21 cellular contexts compared by ENCODE assay signal in the genomic region with DNA sequence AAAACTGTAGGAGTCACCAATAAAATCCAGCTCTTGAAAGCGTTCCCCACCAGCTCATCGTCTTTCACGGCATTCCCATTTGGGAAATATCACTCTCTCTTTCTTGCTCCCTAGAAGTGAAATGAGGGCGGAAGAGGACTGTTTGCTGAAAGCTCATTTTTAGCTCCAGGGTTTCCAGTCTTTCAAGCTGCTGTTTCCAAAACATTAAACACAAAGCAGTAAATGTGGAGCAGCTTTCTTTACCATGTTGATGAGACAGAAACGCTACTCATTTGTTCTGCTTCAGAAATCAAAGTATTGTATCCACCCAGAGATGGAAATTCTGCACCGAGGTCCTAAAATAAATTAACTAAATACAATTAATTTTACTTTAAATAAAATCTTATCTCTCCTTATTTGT.
"Had no signal": no experiment of that assay in that cellular context is flagged by ENCODE, and none has a peak within 500 bp of the region (broad histone marks: within the 10 kb centered on the region; RNA-seq: fewer than 3 reads in every experiment).

No MANE protein-coding gene starts in this region.

- H3K27ac Mint-ChIP-seq: activated naive CD4-positive, alpha-beta T cell treated with anti-CD3 and anti-CD28 coated beads, Interleukin-2, amount 50 U/mL, for 72 hours; activated T-cell treated with anti-CD3 and anti-CD28 coated beads, Interleukin-2, amount 50 U/mL, for 72 hours; T-helper 2 cell treated with Interferon-gamma antibody and Interleukin-4, amounts not matched to agents 5 μg/mL and 100 μg/mL, for 36 hours had no signal

- H3K36me3 Mint-ChIP-seq: activated naive CD4-positive, alpha-beta T cell treated with anti-CD3 and anti-CD28 coated beads, Interleukin-2, amount 50 U/mL, for 72 hours had no signal

- H3K4me3 ChIP-seq: colonic mucosa, heart left ventricle, mucosa of descending colon, ovary, prostate gland, spleen, tibial nerve had no signal

- H3K4me1 ChIP-seq: colonic mucosa, prostate gland, tibial nerve had no signal

- H3K9me3 ChIP-seq: colonic mucosa, mucosa of descending colon, ovary, prostate gland had no signal

- H3K36me3 ChIP-seq: colonic mucosa, heart left ventricle, ovary, prostate gland, spleen, tibial nerve had no signal

- DNase-seq: activated CD4-positive, alpha-beta T cell treated with anti-CD3 and anti-CD28 coated beads for 4 hours; activated CD4-positive, alpha-beta T cell treated with anti-CD3 and anti-CD28 coated beads, Interleukin-2, amount 50 U/mL, for 4 hours; activated CD4-positive, CD25-positive, alpha-beta regulatory T cell; activated naive CD4-positive, alpha-beta T cell; activated T-cell treated with anti-CD3 and anti-CD28 coated beads for 4 hours; activated T-cell treated with anti-CD3 and anti-CD28 coated beads, Interleukin-2, amount 50 U/mL, for 72 hours; cerebellar nuclear complex; colonic mucosa; effector memory CD4-positive, alpha-beta T cell; erythroblast; heart left ventricle; left ventricle myocardium superior; mucosa of descending colon; ovary; spleen; stimulated activated naive CD4-positive, alpha-beta T cell; T-helper 1 cell had no signal

- ATAC-seq: activated naive CD4-positive, alpha-beta T cell treated with anti-CD3 and anti-CD28 coated beads, Interleukin-2, amount 50 U/mL, for 72 hours; activated T-cell treated with anti-CD3 and anti-CD28 coated beads, Interleukin-2, amount 50 U/mL, for 72 hours; heart left ventricle; left ventricle myocardium superior; mucosa of descending colon had no signal

- H3K27me3 ChIP-seq: colonic mucosa, ovary had no signal

- H3K27ac ChIP-seq: colonic mucosa, heart left ventricle, ovary, prostate gland, spleen, tibial nerve had no signal

- H3K4me3 Mint-ChIP-seq: activated T-cell treated with anti-CD3 and anti-CD28 coated beads, Interleukin-2, amount 50 U/mL, for 72 hours; T-helper 2 cell treated with Interferon-gamma antibody and Interleukin-4, amounts not matched to agents 5 μg/mL and 100 μg/mL, for 36 hours had no signal
